ENCODE assay signal across 1 cellular context in the genomic region with DNA sequence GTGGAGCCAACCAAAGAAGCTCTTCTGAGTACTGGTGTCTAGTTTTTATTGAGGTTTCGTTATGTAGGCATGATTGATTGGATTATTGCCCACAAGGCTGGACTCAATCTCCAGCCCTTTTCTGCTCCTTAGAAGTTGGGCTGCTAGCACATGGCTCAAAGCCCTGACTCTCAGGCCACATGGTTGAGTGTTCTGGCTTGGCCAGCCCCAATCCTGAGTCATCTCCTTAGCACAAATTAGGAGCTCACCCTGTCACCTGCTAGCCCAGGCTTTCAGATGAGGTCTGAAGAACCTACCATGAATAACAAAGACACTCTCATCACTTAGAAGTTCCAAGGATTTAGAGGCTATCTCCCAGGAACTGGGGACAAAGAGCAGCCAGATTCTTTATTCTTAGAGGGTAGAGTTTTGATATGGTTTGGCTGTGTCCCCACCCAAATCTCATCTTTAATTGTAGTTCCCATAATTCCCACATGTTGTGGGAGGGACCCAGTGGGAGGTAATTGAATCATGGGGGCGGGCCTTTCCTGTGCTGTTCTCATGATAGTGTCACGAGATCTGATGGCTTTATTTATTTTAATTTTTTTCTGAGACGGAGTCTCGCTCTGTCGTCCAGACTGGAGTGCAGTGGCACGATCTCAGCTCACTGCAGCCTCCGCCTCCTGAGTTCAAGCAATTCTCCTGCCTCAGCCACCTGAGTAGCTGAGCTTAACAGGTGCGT.
TF ChIP-seq lines count a peak whose summit lies in the region.

No MANE protein-coding gene starts in this region.

TF ChIP-seq in GM23338, 12 proteins besides CTCF, POLR2A, EP300 and RAD21:
- TF ChIP-seq, protein P1, sequence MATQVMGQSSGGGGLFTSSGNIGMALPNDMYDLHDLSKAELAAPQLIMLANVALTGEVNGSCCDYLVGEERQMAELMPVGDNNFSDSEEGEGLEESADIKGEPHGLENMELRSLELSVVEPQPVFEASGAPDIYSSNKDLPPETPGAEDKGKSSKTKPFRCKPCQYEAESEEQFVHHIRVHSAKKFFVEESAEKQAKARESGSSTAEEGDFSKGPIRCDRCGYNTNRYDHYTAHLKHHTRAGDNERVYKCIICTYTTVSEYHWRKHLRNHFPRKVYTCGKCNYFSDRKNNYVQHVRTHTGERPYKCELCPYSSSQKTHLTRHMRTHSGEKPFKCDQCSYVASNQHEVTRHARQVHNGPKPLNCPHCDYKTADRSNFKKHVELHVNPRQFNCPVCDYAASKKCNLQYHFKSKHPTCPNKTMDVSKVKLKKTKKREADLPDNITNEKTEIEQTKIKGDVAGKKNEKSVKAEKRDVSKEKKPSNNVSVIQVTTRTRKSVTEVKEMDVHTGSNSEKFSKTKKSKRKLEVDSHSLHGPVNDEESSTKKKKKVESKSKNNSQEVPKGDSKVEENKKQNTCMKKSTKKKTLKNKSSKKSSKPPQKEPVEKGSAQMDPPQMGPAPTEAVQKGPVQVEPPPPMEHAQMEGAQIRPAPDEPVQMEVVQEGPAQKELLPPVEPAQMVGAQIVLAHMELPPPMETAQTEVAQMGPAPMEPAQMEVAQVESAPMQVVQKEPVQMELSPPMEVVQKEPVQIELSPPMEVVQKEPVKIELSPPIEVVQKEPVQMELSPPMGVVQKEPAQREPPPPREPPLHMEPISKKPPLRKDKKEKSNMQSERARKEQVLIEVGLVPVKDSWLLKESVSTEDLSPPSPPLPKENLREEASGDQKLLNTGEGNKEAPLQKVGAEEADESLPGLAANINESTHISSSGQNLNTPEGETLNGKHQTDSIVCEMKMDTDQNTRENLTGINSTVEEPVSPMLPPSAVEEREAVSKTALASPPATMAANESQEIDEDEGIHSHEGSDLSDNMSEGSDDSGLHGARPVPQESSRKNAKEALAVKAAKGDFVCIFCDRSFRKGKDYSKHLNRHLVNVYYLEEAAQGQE (IDR thresholded peaks at IDR 0.05; ENCODE audit: unreplicated experiment): no peak
- TF ChIP-seq, protein P2, sequence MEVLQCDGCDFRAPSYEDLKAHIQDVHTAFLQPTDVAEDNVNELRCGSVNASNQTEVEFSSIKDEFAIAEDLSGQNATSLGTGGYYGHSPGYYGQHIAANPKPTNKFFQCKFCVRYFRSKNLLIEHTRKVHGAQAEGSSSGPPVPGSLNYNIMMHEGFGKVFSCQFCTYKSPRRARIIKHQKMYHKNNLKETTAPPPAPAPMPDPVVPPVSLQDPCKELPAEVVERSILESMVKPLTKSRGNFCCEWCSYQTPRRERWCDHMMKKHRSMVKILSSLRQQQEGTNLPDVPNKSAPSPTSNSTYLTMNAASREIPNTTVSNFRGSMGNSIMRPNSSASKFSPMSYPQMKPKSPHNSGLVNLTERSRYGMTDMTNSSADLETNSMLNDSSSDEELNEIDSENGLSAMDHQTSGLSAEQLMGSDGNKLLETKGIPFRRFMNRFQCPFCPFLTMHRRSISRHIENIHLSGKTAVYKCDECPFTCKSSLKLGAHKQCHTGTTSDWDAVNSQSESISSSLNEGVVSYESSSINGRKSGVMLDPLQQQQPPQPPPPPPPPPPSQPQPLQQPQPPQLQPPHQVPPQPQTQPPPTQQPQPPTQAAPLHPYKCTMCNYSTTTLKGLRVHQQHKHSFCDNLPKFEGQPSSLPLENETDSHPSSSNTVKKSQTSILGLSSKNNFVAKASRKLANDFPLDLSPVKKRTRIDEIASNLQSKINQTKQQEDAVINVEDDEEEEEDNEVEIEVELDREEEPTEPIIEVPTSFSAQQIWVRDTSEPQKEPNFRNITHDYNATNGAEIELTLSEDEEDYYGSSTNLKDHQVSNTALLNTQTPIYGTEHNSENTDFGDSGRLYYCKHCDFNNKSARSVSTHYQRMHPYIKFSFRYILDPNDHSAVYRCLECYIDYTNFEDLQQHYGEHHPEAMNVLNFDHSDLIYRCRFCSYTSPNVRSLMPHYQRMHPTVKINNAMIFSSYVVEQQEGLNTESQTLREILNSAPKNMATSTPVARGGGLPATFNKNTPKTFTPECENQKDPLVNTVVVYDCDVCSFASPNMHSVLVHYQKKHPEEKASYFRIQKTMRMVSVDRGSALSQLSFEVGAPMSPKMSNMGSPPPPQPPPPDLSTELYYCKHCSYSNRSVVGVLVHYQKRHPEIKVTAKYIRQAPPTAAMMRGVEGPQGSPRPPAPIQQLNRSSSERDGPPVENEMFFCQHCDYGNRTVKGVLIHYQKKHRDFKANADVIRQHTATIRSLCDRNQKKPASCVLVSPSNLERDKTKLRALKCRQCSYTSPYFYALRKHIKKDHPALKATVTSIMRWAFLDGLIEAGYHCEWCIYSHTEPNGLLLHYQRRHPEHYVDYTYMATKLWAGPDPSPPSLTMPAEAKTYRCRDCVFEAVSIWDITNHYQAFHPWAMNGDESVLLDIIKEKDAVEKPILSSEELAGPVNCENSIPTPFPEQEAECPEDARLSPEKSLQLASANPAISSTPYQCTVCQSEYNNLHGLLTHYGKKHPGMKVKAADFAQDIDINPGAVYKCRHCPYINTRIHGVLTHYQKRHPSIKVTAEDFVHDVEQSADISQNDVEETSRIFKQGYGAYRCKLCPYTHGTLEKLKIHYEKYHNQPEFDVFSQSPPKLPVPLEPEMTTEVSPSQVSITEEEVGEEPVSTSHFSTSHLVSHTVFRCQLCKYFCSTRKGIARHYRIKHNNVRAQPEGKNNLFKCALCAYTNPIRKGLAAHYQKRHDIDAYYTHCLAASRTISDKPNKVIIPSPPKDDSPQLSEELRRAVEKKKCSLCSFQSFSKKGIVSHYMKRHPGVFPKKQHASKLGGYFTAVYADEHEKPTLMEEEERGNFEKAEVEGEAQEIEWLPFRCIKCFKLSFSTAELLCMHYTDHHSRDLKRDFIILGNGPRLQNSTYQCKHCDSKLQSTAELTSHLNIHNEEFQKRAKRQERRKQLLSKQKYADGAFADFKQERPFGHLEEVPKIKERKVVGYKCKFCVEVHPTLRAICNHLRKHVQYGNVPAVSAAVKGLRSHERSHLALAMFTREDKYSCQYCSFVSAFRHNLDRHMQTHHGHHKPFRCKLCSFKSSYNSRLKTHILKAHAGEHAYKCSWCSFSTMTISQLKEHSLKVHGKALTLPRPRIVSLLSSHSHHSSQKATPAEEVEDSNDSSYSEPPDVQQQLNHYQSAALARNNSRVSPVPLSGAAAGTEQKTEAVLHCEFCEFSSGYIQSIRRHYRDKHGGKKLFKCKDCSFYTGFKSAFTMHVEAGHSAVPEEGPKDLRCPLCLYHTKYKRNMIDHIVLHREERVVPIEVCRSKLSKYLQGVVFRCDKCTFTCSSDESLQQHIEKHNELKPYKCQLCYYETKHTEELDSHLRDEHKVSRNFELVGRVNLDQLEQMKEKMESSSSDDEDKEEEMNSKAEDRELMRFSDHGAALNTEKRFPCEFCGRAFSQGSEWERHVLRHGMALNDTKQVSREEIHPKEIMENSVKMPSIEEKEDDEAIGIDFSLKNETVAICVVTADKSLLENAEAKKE (CRISPR knock-in tag; IDR thresholded peaks at IDR 0.05): no peak
- TF ChIP-seq EZH2 (IDR thresholded peaks at IDR 0.05; ENCODE audit: low read depth, unreplicated experiment): no peak
